ENCODE assay signal across 11 cellular contexts in genomic region chr16:52861614-52862022, GRCh38.
DNase-seq lines count a peak whose midpoint lies in the region; FAIRE-seq and TF ChIP-seq lines count a peak whose summit lies in the region.
"Had no signal": no experiment of that assay in that cellular context is flagged by ENCODE, and none has a peak within 500 bp of the region (broad histone marks: within the 10 kb centered on the region; RNA-seq: fewer than 3 reads in every experiment).

No MANE protein-coding gene starts in this region.

- TF ChIP-seq CTCF in RWPE1 (conservative IDR thresholded peaks at IDR 0.05; ENCODE audit: low read depth) (no peak), keratinocyte (optimal IDR thresholded peaks at IDR 0.05 in 1 of 3, IDR thresholded peaks at IDR 0.05 in 1 of 3, conservative IDR thresholded peaks at IDR 0.05 in 1 of 3; ENCODE audit: extremely low read depth in 1 of 3, insufficient read depth in 2 of 3, low read length in 3 of 3) (peak; percentile 30 to 43 (median 38))

- no peaks in the 10 kb centered on the region for H3K36me3 ChIP-seq in keratinocyte (ENCODE audit: control insufficient read depth in 2 of 2, extremely low read depth in 1 of 2, insufficient read depth in 2 of 2, low read length in 2 of 2)
- H3K36me3 ChIP-seq: heart right ventricle had no signal

- no peak overlapping the region for H3K27ac Mint-ChIP-seq in activated T-cell treated with anti-CD3 and anti-CD28 coated beads, Interleukin-2, amount 50 U/mL, for 24 hours

- no peak overlapping the region for H3K9ac ChIP-seq in keratinocyte (ENCODE audit: control insufficient read depth, extremely low read depth, insufficient read depth, low read length)

- DNase-seq in A172 (ENCODE audit: low spot score) = peak; percentile 19
- peak; percentile 18 for DNase-seq in M059J (ENCODE audit: low read depth)
- peak; percentile 23 for DNase-seq in RWPE1 (ENCODE audit: low spot score)
- DNase-seq in keratinocyte (ENCODE audit: low read depth, low spot score) = no peak
- DNase-seq in EL = no peak
- no peak for DNase-seq in activated T-cell treated with anti-CD3 and anti-CD28 coated beads, Interleukin-2, amount 50 U/mL, for 24 hours
- DNase-seq in activated T-cell treated with anti-CD3 and anti-CD28 coated beads, Interleukin-2, amount 50 U/mL, for 1 hour = no peak
- DNase-seq in H54 (ENCODE audit: insufficient read length, low spot score) = no peak
- DNase-seq: AML-193; heart right ventricle; stimulated activated CD4-positive, alpha-beta T cell treated with anti-CD3 and anti-CD28 coated beads, Interleukin-4, amount 100 ng/mL, for 24 hours had no signal

- no peak overlapping the region for H2AFZ ChIP-seq in keratinocyte (ENCODE audit: control insufficient read depth, low read length)

- no peaks in the 10 kb centered on the region for H3K27me3 ChIP-seq in keratinocyte (ENCODE audit: control insufficient read depth, extremely low read depth, insufficient read depth, low read length)

- H4K20me1 ChIP-seq in keratinocyte (ENCODE audit: control insufficient read depth, extremely low read depth, insufficient read depth, low read length) = no peaks in the 10 kb centered on the region

- H3K4me1 ChIP-seq in keratinocyte (ENCODE audit: control insufficient read depth, extremely low read depth, insufficient read depth, low read length) = no peaks in the 10 kb centered on the region
- H3K4me1 ChIP-seq: heart right ventricle had no signal

- no peak overlapping the region for H3K4me2 ChIP-seq in keratinocyte (ENCODE audit: control insufficient read depth, extremely low read depth, insufficient read depth, low read depth, low read length)

- no peaks in the 10 kb centered on the region for H3K9me3 ChIP-seq in keratinocyte (ENCODE audit: control insufficient read depth, low read depth, low read length)

- H3K27me3 Mint-ChIP-seq in activated T-cell treated with anti-CD3 and anti-CD28 coated beads, Interleukin-2, amount 50 U/mL, for 24 hours = no peaks in the 10 kb centered on the region

- POLR2A ChIA-PET in RWPE1 (lab: Yijun Ruan, JAX; ENCODE audit: low non-redundant PET) = no interaction called here

- no peaks in the 10 kb centered on the region for H3K36me3 Mint-ChIP-seq in activated T-cell treated with anti-CD3 and anti-CD28 coated beads, Interleukin-2, amount 50 U/mL, for 24 hours (ENCODE audit: low read depth)

- no peaks in the 10 kb centered on the region for H3K9me3 Mint-ChIP-seq in activated T-cell treated with anti-CD3 and anti-CD28 coated beads, Interleukin-2, amount 50 U/mL, for 24 hours

- no peak overlapping the region for H3K4me3 Mint-ChIP-seq in activated T-cell treated with anti-CD3 and anti-CD28 coated beads, Interleukin-2, amount 50 U/mL, for 24 hours

- H3K79me2 ChIP-seq in keratinocyte (ENCODE audit: control insufficient read depth, insufficient read depth, low read length) = no peaks in the 10 kb centered on the region

- CTCF ChIA-PET in RWPE1 (lab: Yijun Ruan, JAX) = interaction anchor here (0.6 to 1.5 kb wide), 5 partner anchors 40 to 670 kb away, joined by 3 to 10 read pairs (median 3); no protein-coding TSS in a partner anchor

- no peaks in the 10 kb centered on the region for H3K9me1 ChIP-seq in keratinocyte (ENCODE audit: control insufficient read depth, extremely low read depth, insufficient read depth, low read length)

- H3K4me1 Mint-ChIP-seq in activated T-cell treated with anti-CD3 and anti-CD28 coated beads, Interleukin-2, amount 50 U/mL, for 24 hours (ENCODE audit: low read depth) = no peaks in the 10 kb centered on the region

- no peak overlapping the region for H3K27ac ChIP-seq in RWPE1
- no peak overlapping the region for H3K27ac ChIP-seq in keratinocyte (ENCODE audit: control insufficient read depth, insufficient read depth, low read length)
- H3K27ac ChIP-seq: heart right ventricle had no signal

- no peak for TF ChIP-seq POLR2A in H54 (IDR thresholded peaks at IDR 0.05; ENCODE audit: low read depth, low read length)

- dilution Hi-C loops in keratinocyte (cut with MboI; ENCODE audit: extremely low pct_ligation_motif_present, low sequenced_read_pairs) = no loop called here

- no peak overlapping the region for H3K4me3 ChIP-seq in keratinocyte (ENCODE audit: control insufficient read depth in 2 of 3, extremely low read depth in 1 of 3, insufficient read depth in 2 of 3, low read depth in 1 of 3, low read length in 3 of 3)
- H3K4me3 ChIP-seq: heart right ventricle had no signal

- no peak for FAIRE-seq in keratinocyte (lab: Jason Lieb, UNC)
- FAIRE-seq in H54 (lab: Jason Lieb, UNC) = no peak

Comparison
In these comparisons a context has a peak if more than half of its experiments do, and no peak if none do; other contexts are left out.
1. DNase-seq: peak in A172 (single experiment), M059J (single experiment) and RWPE1 (single experiment); none in keratinocyte (single experiment), EL (single experiment), activated T-cell treated with anti-CD3 and anti-CD28 coated beads, Interleukin-2, amount 50 U/mL, for 24 hours (single experiment), activated T-cell treated with anti-CD3 and anti-CD28 coated beads, Interleukin-2, amount 50 U/mL, for 1 hour (single experiment) and H54 (single experiment).